ENCODE assay signal across 8 cellular contexts in the genomic region with DNA sequence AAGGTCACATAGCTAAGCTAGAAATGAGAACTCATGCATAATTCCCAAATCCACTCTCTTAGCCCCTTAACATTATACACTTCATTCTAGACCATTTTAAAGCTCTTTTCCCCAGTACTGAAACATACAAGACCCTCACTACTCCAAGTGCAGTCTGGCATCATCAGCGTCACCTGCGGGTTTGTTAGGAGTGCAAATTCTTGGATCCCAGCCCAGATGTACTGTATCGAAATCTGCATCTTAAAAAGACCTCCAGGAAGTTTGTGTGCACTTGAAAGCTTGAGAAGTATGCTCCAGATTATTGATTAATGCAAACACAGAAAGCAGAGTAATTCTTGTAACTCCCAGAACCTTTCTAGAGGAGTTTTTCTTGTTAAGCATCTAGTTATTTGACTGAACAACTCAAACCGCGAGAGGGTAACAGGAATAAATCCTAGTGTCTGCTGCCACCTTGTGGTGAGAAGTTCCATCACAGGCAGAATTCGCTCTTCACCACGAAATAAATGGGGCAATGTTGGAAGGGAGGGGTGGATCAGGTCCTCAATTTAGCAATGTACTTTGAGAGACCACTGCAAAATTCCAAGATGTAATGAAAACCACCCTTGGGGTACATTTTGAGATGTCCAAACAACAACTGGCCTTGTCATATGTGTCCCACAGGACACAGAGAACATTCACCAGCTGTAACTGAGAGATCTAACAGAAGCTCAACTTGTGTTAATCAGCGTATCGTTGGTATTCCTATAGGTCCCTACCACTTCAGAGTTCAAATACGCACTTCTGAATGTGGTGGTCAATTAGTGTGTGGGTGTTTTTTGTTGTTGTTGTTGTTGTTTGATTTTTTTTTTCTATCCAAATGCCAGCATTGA. TPM values are rescaled to one million over a fixed set of nuclear protein-coding genes. Genes with fewer than 3 reads are reported as not detected.
A peak's percentile ranks its signal among the peaks of the same experiment; 100 is the strongest.
DNase-seq lines count a peak whose midpoint lies in the region; ATAC-seq, FAIRE-seq and TF ChIP-seq lines count a peak whose summit lies in the region.

No MANE protein-coding gene starts in this region.

- TF ChIP-seq POLR2A in gastrocnemius medialis (IDR thresholded peaks at IDR 0.05): no peak

- TF ChIP-seq CTCF in D721Med (IDR thresholded peaks at IDR 0.05; ENCODE audit: insufficient read depth, missing control alignments) (peak; percentile 95), LNCaP clone FGC (IDR thresholded peaks at IDR 0.05; ENCODE audit: control insufficient read depth, extremely low read depth, insufficient read depth) (peak; percentile 94), left ventricle myocardium inferior (IDR thresholded peaks at IDR 0.05; ENCODE audit: borderline replicate concordance) (peak; percentile 91), gastrocnemius medialis (IDR thresholded peaks at IDR 0.05 in 4 of 5, conservative IDR thresholded peaks at IDR 0.05 in 1 of 5) (peak; percentile 58 to 85 (median 75))

- FAIRE-seq in D721Med (lab: Jason Lieb, UNC): peak; percentile 96

- no peaks in the 10 kb centered on the region for H3K27me3 ChIP-seq in left ventricle myocardium inferior (ENCODE audit: low read depth)
- no peaks in the 10 kb centered on the region for H3K27me3 ChIP-seq in gastrocnemius medialis

- intact Hi-C loops in left ventricle myocardium inferior (cut with micrococcal nuclease) (loop anchor here (2.0 kb wide), 1 partner anchor 468 kb away; no protein-coding TSS in a partner anchor), gastrocnemius medialis (cut with DNase I; ENCODE audit: low total_unique reads) (loop anchor here (1.0 to 5.0 kb wide), 2 partner anchors 467 to 1196 kb away; no protein-coding TSS in a partner anchor)

- no peaks in the 10 kb centered on the region for H3K36me3 Mint-ChIP-seq in activated naive CD8-positive, alpha-beta T cell treated with anti-CD3 and anti-CD28 coated beads, Interleukin-2, amount 50 U/mL, for 24 hours (ENCODE audit: low read depth)

- in situ Hi-C loops in gastrocnemius medialis (cut with MboI; ENCODE audit: low sequenced_read_pairs in 4 of 4): loop anchor here (5.0 to 25.0 kb wide), 5 partner anchors 464 to 1206 kb away; no protein-coding TSS in a partner anchor

- H3K4me1 ChIP-seq in left ventricle myocardium inferior (peaks cover 4% of the 10 kb centered on the region), gastrocnemius medialis (no peaks in the 10 kb centered on the region)

- DNase-seq in D721Med (ENCODE audit: insufficient read length, low spot score) (no peak), LNCaP clone FGC (ENCODE audit: low read depth) (peak; percentile 14), SKM-1 (lab: John Stamatoyannopoulos, UW; ENCODE audit: unreplicated experiment) (peak; percentile 39), left ventricle myocardium inferior (peak; percentile 20), gastrocnemius medialis (peak; percentile 10 to 28)
- DNase-seq in activated naive CD8-positive, alpha-beta T cell treated with anti-CD3 and anti-CD28 coated beads, Interleukin-2, amount 50 U/mL, for 24 hours: peak; percentile 57

- H3K9me3 ChIP-seq in left ventricle myocardium inferior (replicated peaks) (no peaks in the 10 kb centered on the region), gastrocnemius medialis (no peaks in the 10 kb centered on the region)

- H3K4me1 Mint-ChIP-seq in activated naive CD8-positive, alpha-beta T cell treated with anti-CD3 and anti-CD28 coated beads, Interleukin-2, amount 50 U/mL, for 24 hours: no peaks in the 10 kb centered on the region

- H3K4me3 Mint-ChIP-seq in activated naive CD8-positive, alpha-beta T cell treated with anti-CD3 and anti-CD28 coated beads, Interleukin-2, amount 50 U/mL, for 24 hours: no peak overlapping the region

- H3K27me3 Mint-ChIP-seq in activated naive CD8-positive, alpha-beta T cell treated with anti-CD3 and anti-CD28 coated beads, Interleukin-2, amount 50 U/mL, for 24 hours: no peaks in the 10 kb centered on the region

- no peak overlapping the region for H3K4me3 ChIP-seq in LNCaP clone FGC (ENCODE audit: low read depth, low read length)
- H3K4me3 ChIP-seq in left ventricle myocardium inferior: no peak overlapping the region
- H3K4me3 ChIP-seq in gastrocnemius medialis: no peak overlapping the region

- no peaks in the 10 kb centered on the region for H3K9me3 Mint-ChIP-seq in activated naive CD8-positive, alpha-beta T cell treated with anti-CD3 and anti-CD28 coated beads, Interleukin-2, amount 50 U/mL, for 24 hours

- peak; percentile 77 for ATAC-seq in GM21515 (IDR thresholded peaks at IDR 0.05; ENCODE audit: unreplicated experiment)
- no peak for ATAC-seq in activated naive CD8-positive, alpha-beta T cell treated with anti-CD3 and anti-CD28 coated beads, Interleukin-2, amount 50 U/mL, for 24 hours
- peak; percentile 52 to 84 for ATAC-seq in gastrocnemius medialis
- no peak for ATAC-seq in HG03565 (IDR thresholded peaks at IDR 0.05; ENCODE audit: unreplicated experiment)

- H3K36me3 ChIP-seq in left ventricle myocardium inferior (no peaks in the 10 kb centered on the region), gastrocnemius medialis (no peaks in the 10 kb centered on the region)

- no peak overlapping the region for H3K27ac Mint-ChIP-seq in activated naive CD8-positive, alpha-beta T cell treated with anti-CD3 and anti-CD28 coated beads, Interleukin-2, amount 50 U/mL, for 24 hours

- H3K27ac ChIP-seq in left ventricle myocardium inferior (replicated peaks): no peak overlapping the region
- H3K27ac ChIP-seq in gastrocnemius medialis: no peak overlapping the region

RNA-seq across cellular contexts. Expression of a gene that starts 0.6 kb away (rescaled TPM):
- not detected for total RNA-seq in left ventricle myocardium inferior
- not detected for total RNA-seq in gastrocnemius medialis

RNA-seq across cellular contexts. Expression of a gene that starts 45.1 kb away (rescaled TPM):
- 79.4 TPM for total RNA-seq in left ventricle myocardium inferior
- 10 to 100 TPM; 52.0 to 74.8 (median 67.6) TPM for total RNA-seq in gastrocnemius medialis

RNA-seq across cellular contexts. Expression of a gene that starts 45.2 kb away (rescaled TPM):
- total RNA-seq in left ventricle myocardium inferior (12.1 TPM), gastrocnemius medialis (10 to 100 TPM; 14.5 to 27.4 (median 23.7) TPM)

Comparison
In these comparisons a context has a peak if more than half of its experiments do, and no peak if none do; other contexts are left out.
1. ATAC-seq: peak in GM21515 (single experiment) and gastrocnemius medialis (2 of 2); none in activated naive CD8-positive, alpha-beta T cell treated with anti-CD3 and anti-CD28 coated beads, Interleukin-2, amount 50 U/mL, for 24 hours (single experiment) and HG03565 (single experiment).
2. Peak in every context shown above with its lines, with median percentiles within 50 percentile points of each other: CTCF ChIP-seq.